16 cellular contexts compared by ENCODE assay signal in the genomic region with DNA sequence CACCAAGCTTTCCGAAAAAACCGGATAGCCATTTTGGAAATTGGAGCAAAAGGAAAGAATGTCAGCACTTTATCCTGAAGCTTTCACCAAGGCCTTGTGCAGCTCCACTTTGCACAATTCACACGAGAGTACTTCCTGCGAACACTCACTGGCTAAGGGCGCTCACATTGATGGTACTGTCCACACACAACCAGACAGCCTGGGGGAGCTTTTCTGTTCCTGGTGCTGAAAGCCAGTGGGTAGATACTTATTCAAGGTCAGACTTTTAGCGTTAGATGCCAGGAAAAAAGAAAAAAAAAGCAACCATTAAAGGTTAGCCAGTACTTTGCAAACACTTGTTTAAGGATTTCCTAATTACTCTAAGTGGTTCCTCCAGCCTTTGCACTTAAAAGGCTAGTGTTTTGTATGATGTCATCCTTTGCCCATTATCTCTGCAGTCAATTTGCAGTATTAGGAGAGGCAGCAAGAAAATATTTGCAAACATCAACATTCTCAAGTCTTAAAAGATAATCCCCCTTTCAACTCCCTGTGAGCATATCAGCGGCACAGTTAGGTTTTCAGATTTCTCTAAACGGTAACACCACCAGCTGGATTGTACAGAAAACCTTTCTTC.
"Had no signal": no experiment of that assay in that cellular context is flagged by ENCODE, and none has a peak within 500 bp of the region (broad histone marks: within the 10 kb centered on the region; RNA-seq: fewer than 3 reads in every experiment).

No MANE protein-coding gene starts in this region.

- H3K4me3 ChIP-seq: stomach, thoracic aorta, uterus had no signal

- H3K27me3 ChIP-seq: stomach, uterus had no signal

- H3K4me1 ChIP-seq: stomach, uterus had no signal

- H3K36me3 ChIP-seq: stomach, thoracic aorta, uterus had no signal

- ATAC-seq: activated naive CD4-positive, alpha-beta T cell treated with anti-CD3 and anti-CD28 coated beads, Interleukin-2, amount 50 U/mL, for 72 hours; activated T-cell treated with anti-CD3 and anti-CD28 coated beads, Interleukin-2, amount 50 U/mL, for 72 hours; esophagus mucosa; left ventricle myocardium superior; natural killer cell treated with Interleukin-12 subunit alpha and Interleukin-12 subunit beta and Interleukin-15 and Interleukin-18, amount 100 ng/mL, for 72 hours had no signal

- DNase-seq: activated B cell treated with CpG ODN at 0.5 μM for 24 hours; activated CD4-positive, alpha-beta T cell treated with anti-CD3 and anti-CD28 coated beads, Interleukin-2, amount 10 ng/mL, durations not matched to agents 7 days and 5 days; activated CD8-positive, alpha-beta memory T cell treated with anti-CD3 and anti-CD28 coated beads, Interleukin-2, amount 50 U/mL, for 48 hours; activated gamma-delta T cell; activated T-cell treated with anti-CD3 and anti-CD28 coated beads, Interleukin-2, amount 50 U/mL, for 72 hours; caudate nucleus; hypothalamus; left ventricle myocardium superior; stimulated activated CD4-positive, alpha-beta T cell treated with anti-CD3 and anti-CD28 coated beads, Interleukin-12 subunit alpha, Interleukin-12 subunit beta, amount 100 ng/mL, for 4 hours; stimulated activated CD4-positive, alpha-beta T cell treated with anti-CD3 and anti-CD28 coated beads, Interleukin-2, amount 100 ng/mL, for 24 hours; stomach; uterus had no signal

- H3K27ac ChIP-seq: stomach, thoracic aorta, uterus had no signal

- H3K9me3 ChIP-seq: stomach, thoracic aorta, uterus had no signal
